1 cellular context compared by ENCODE assay signal in genomic region chr1:244234009-244234643, GRCh38.
TF ChIP-seq lines count a peak whose summit lies in the region.

No MANE protein-coding gene starts in this region.

TF ChIP-seq in H1, 55 proteins besides CTCF, POLR2A, EP300 and RAD21:
- TF ChIP-seq PHF8 (conservative IDR thresholded peaks at IDR 0.05; ENCODE audit: low read depth, low read length) (no peak), TAF7 (optimal IDR thresholded peaks at IDR 0.05; ENCODE audit: borderline replicate concordance, low read depth, low read length) (no peak), RXRA (IDR thresholded peaks at IDR 0.05; ENCODE audit: insufficient read depth, low read depth, low read length) (no peak), RNF2 (IDR thresholded peaks at IDR 0.05; ENCODE audit: borderline replicate concordance, low read depth, low read length, missing control alignments, poor library complexity, severe bottlenecking) (no peak), FOSL1 (IDR thresholded peaks at IDR 0.05; ENCODE audit: insufficient read depth, low read depth, low read length) (no peak), EGR1 (IDR thresholded peaks at IDR 0.05; ENCODE audit: borderline replicate concordance, low read depth, low read length) (no peak), SRF (IDR thresholded peaks at IDR 0.05; ENCODE audit: low read depth, low read length) (no peak), CTBP2 (IDR thresholded peaks at IDR 0.05; ENCODE audit: borderline replicate concordance, insufficient read depth, insufficient read length, low read length) (no peak), RFX5 (IDR thresholded peaks at IDR 0.05; ENCODE audit: borderline replicate concordance, low read depth, low read length) (no peak)
TF ChIP-seq in H1: peak in this region for 0.
